18 cellular contexts compared by ENCODE assay signal in genomic region chrX:39716401-39716800, GRCh38.
A peak's percentile ranks its signal among the peaks of the same experiment; 100 is the strongest.
DNase-seq lines count a peak whose midpoint lies in the region; ATAC-seq, FAIRE-seq and TF ChIP-seq lines count a peak whose summit lies in the region.
"Had no signal": no experiment of that assay in that cellular context is flagged by ENCODE, and none has a peak within 500 bp of the region (broad histone marks: within the 10 kb centered on the region; RNA-seq: fewer than 3 reads in every experiment).

No MANE protein-coding gene starts in this region.

- H3K36me3 Mint-ChIP-seq in astrocyte (ENCODE audit: low read depth, unreplicated experiment) (no peaks in the 10 kb centered on the region), nephron (ENCODE audit: low read depth) (no peaks in the 10 kb centered on the region)
- H3K36me3 Mint-ChIP-seq: CD8-positive, alpha-beta memory T cell had no signal

- H3K4me1 ChIP-seq in astrocyte (ENCODE audit: insufficient read depth, low read length): no peaks in the 10 kb centered on the region
- no peaks in the 10 kb centered on the region for H3K4me1 ChIP-seq in rectal smooth muscle tissue (ENCODE audit: control insufficient read depth, insufficient read depth, low read length)
- H3K4me1 ChIP-seq: A549, BLaER1, Caco-2 had no signal

- TF ChIP-seq CTCF in astrocyte (IDR thresholded peaks at IDR 0.05; ENCODE audit: insufficient read depth, low read depth, low read length) (no peak), nephron (IDR thresholded peaks at IDR 0.05; ENCODE audit: unreplicated experiment in 3 of 3) (no peak), GM20000 (IDR thresholded peaks at IDR 0.05; ENCODE audit: extremely low read depth, missing control alignments) (no peak)

- no peaks in the 10 kb centered on the region for H3K79me2 ChIP-seq in astrocyte (ENCODE audit: insufficient read depth, low read length)

- ATAC-seq in GM18907 (IDR thresholded peaks at IDR 0.05; ENCODE audit: unreplicated experiment) (no peak), HG03432 (IDR thresholded peaks at IDR 0.05; ENCODE audit: unreplicated experiment) (no peak)
- ATAC-seq: A549 had no signal

- H3K27ac ChIP-seq in astrocyte (ENCODE audit: low read depth, low read length): no peak overlapping the region
- H3K27ac ChIP-seq in rectal smooth muscle tissue (ENCODE audit: low read depth, low read length): peak overlapping the region; percentile 41
- H3K27ac ChIP-seq: A549, BLaER1, HL-60 had no signal

- peaks cover 13% of the 10 kb centered on the region for H3K27me3 Mint-ChIP-seq in astrocyte (ENCODE audit: low read depth, unreplicated experiment)
- no peaks in the 10 kb centered on the region for H3K27me3 Mint-ChIP-seq in nephron (ENCODE audit: low read depth)

- H3K27me3 ChIP-seq in astrocyte (ENCODE audit: insufficient read depth, low read length) (no peaks in the 10 kb centered on the region), rectal smooth muscle tissue (ENCODE audit: control insufficient read depth, insufficient read depth, low read length) (no peaks in the 10 kb centered on the region)
- H3K27me3 ChIP-seq: BLaER1 had no signal

- DNase-seq in SK-N-DZ (ENCODE audit: low spot score) (peak; percentile 68), astrocyte (ENCODE audit: low read depth) (no peak), GM20000 (ENCODE audit: low spot score) (no peak), cortex of kidney (lab: John Stamatoyannopoulos, UW) (no peak)
- DNase-seq: Caco-2; CD8-positive, alpha-beta memory T cell; DND-41; GF-D8; HCEC 1CT; HFFc6 had no signal

- H3K4me3 Mint-ChIP-seq in astrocyte (ENCODE audit: unreplicated experiment): no peak overlapping the region
- no peak overlapping the region for H3K4me3 Mint-ChIP-seq in nephron
- H3K4me3 Mint-ChIP-seq: CD8-positive, alpha-beta memory T cell; HFFc6 had no signal

- H3K9me3 Mint-ChIP-seq in astrocyte (ENCODE audit: unreplicated experiment) (no peaks in the 10 kb centered on the region), nephron (peaks cover 8% of the 10 kb centered on the region)
- H3K9me3 Mint-ChIP-seq: CD8-positive, alpha-beta memory T cell; HFFc6 had no signal

- no peaks in the 10 kb centered on the region for H3K4me1 Mint-ChIP-seq in astrocyte (ENCODE audit: low read depth, unreplicated experiment)
- peaks cover 9% of the 10 kb centered on the region for H3K4me1 Mint-ChIP-seq in nephron
- H3K4me1 Mint-ChIP-seq: CD8-positive, alpha-beta memory T cell had no signal

- no peak overlapping the region for H3K4me2 ChIP-seq in astrocyte (ENCODE audit: low read length)
- H3K4me2 ChIP-seq: A549, BLaER1 had no signal

- H3K4me3 ChIP-seq in astrocyte (ENCODE audit: insufficient read depth, low read depth, low read length) (no peak overlapping the region), rectal smooth muscle tissue (ENCODE audit: low read length) (no peak overlapping the region)
- H3K4me3 ChIP-seq: A549, BLaER1 had no signal

- H2AFZ ChIP-seq in astrocyte (ENCODE audit: low read depth, low read length): no peak overlapping the region

- H3K9me3 ChIP-seq in astrocyte (ENCODE audit: insufficient read depth, low read depth, low read length): no peaks in the 10 kb centered on the region
- H3K9me3 ChIP-seq: A549, BLaER1, Caco-2 had no signal

- H4K20me1 ChIP-seq in astrocyte (ENCODE audit: insufficient read depth, low read length): no peaks in the 10 kb centered on the region
- H4K20me1 ChIP-seq: BLaER1 had no signal

- peak; percentile 9 for FAIRE-seq in astrocyte (lab: Jason Lieb, UNC)
- FAIRE-seq: A549, GM19239 had no signal

- H3K9ac ChIP-seq in astrocyte (ENCODE audit: low read length): no peak overlapping the region
- H3K9ac ChIP-seq in rectal smooth muscle tissue (ENCODE audit: low read length): no peak overlapping the region
- H3K9ac ChIP-seq: BLaER1 had no signal

- H3K27ac Mint-ChIP-seq in astrocyte (ENCODE audit: unreplicated experiment) (no peak overlapping the region), nephron (peak overlapping the region; percentile 63 to 75 (median 68))
- H3K27ac Mint-ChIP-seq: CD8-positive, alpha-beta memory T cell; HFFc6 had no signal

- H3K36me3 ChIP-seq in astrocyte (ENCODE audit: insufficient read depth, low read length): no peaks in the 10 kb centered on the region
- H3K36me3 ChIP-seq in rectal smooth muscle tissue (ENCODE audit: control insufficient read depth, insufficient read depth, low read length): no peaks in the 10 kb centered on the region
- H3K36me3 ChIP-seq: BLaER1 had no signal
